ENCODE assay signal across 11 cellular contexts in genomic region chr15:67119238-67119846, GRCh38. TPM values are rescaled to one million over a fixed set of nuclear protein-coding genes. Genes with fewer than 3 reads are reported as not detected.
DNase-seq lines count a peak whose midpoint lies in the region; ATAC-seq and TF ChIP-seq lines count a peak whose summit lies in the region.
"Had no signal": no experiment of that assay in that cellular context is flagged by ENCODE, and none has a peak within 500 bp of the region (broad histone marks: within the 10 kb centered on the region; RNA-seq: fewer than 3 reads in every experiment).

No MANE protein-coding gene starts in this region.

- H3K4me3 ChIP-seq in heart left ventricle (no peak overlapping the region), ascending aorta (no peak overlapping the region), upper lobe of right lung (no peak overlapping the region)

- peaks cover 69 to 98% (median 95%) of the 10 kb centered on the region in 3 donors for H3K4me1 Mint-ChIP-seq in naive B cell

- WGBS in heart left ventricle, 4 donors, result 92 to 99% (median 98%) methylated on average over 6 of the region's 6 CpGs

- no peak for DNase-seq in heart left ventricle
- no peak for DNase-seq in cardiac septum (ENCODE audit: low spot score)
- DNase-seq in ascending aorta (ENCODE audit: low spot score in 2 of 2), result no peak
- no peak for DNase-seq in naive B cell
- no peak for DNase-seq in upper lobe of right lung
- DNase-seq in stimulated activated naive CD8-positive, alpha-beta T cell treated with anti-CD3 and anti-CD28 coated beads, Interleukin-15, Interleukin-2, amounts not matched to agents 100 U/mL and 50 U/mL, for 24 hours, result no peak
- no peak for DNase-seq in caudate nucleus (lab: John Stamatoyannopoulos, UW)
- no peak for DNase-seq in NCI-H82 treated with DMSO at 0.1 percent for 48 hours (lab: John Stamatoyannopoulos, UW; ENCODE audit: unreplicated experiment)
- DNase-seq: erythroblast, kidney glomerular epithelial cell had no signal

- peak overlapping the region in 5 of 6 donors; percentile 92 to 99 (median 98) for H3K27ac Mint-ChIP-seq in naive B cell

- TF ChIP-seq CTCF in heart left ventricle (IDR thresholded peaks at IDR 0.05) (no peak), ascending aorta (IDR thresholded peaks at IDR 0.05) (no peak), upper lobe of right lung (IDR thresholded peaks at IDR 0.05) (no peak)

- H3K4me1 ChIP-seq in heart left ventricle (peaks cover 18 to 98% (median 69%) of the 10 kb centered on the region in 12 donors), ascending aorta (peaks cover 20 to 73% of the 10 kb centered on the region in 2 donors), upper lobe of right lung (peaks cover 68% of the 10 kb centered on the region)

- H3K27me3 ChIP-seq in heart left ventricle (no peaks in the 10 kb centered on the region), ascending aorta (no peaks in the 10 kb centered on the region), upper lobe of right lung (no peaks in the 10 kb centered on the region)

- no peaks in the 10 kb centered on the region for H3K9me3 Mint-ChIP-seq in naive B cell

- H3K36me3 ChIP-seq in heart left ventricle, result no peaks in the 10 kb centered on the region
- H3K36me3 ChIP-seq in ascending aorta, result no peaks in the 10 kb centered on the region
- no peaks in the 10 kb centered on the region for H3K36me3 ChIP-seq in upper lobe of right lung

- intact Hi-C loops in heart left ventricle (cut with DNase I), result loop anchor here in 1 of 10 donors (5.0 kb wide), 1 partner anchor 52 kb away; the partner anchor contains the start of gene SMAD3
- intact Hi-C loops in cardiac septum (cut with DNase I), result no loop called here
- intact Hi-C loops in ascending aorta (cut with DNase I), result no loop called here
- intact Hi-C loops in upper lobe of right lung (cut with DNase I), result no loop called here

- peak overlapping the region; percentile 1 to 89 (median 36) for H3K4me3 Mint-ChIP-seq in naive B cell

- H3K27ac ChIP-seq in heart left ventricle (peak overlapping the region; percentile 80 to 93 (median 88)), ascending aorta (peak overlapping the region; percentile 81 to 92), upper lobe of right lung (peak overlapping the region; percentile 78), caudate nucleus (ENCODE audit: low read depth, low read length) (no peak overlapping the region)

- no peak for TF ChIP-seq POLR2A in heart left ventricle (IDR thresholded peaks at IDR 0.05)

- H3K9me3 ChIP-seq in heart left ventricle, result no peaks in the 10 kb centered on the region
- H3K9me3 ChIP-seq in ascending aorta, result no peaks in the 10 kb centered on the region
- no peaks in the 10 kb centered on the region for H3K9me3 ChIP-seq in upper lobe of right lung

- H3K27me3 Mint-ChIP-seq in naive B cell, result no peaks in the 10 kb centered on the region
- H3K27me3 Mint-ChIP-seq: progenitor cell of endocrine pancreas had no signal

- H3K36me3 Mint-ChIP-seq in naive B cell, result peaks cover 4 to 8% of the 10 kb centered on the region in 2 donors

- ATAC-seq in heart left ventricle (no peak), naive B cell (ENCODE audit: low read depth in 2 of 2) (no peak), upper lobe of right lung (no peak)
- ATAC-seq in stimulated activated naive CD8-positive, alpha-beta T cell treated with anti-CD3 and anti-CD28 coated beads, Interleukin-15, Interleukin-2, amounts not matched to agents 100 U/mL and 50 U/mL, for 24 hours, result no peak

RNA-seq across cellular contexts. Expression of gene SMAD3, which starts 53.9 kb away (rescaled TPM):
- total RNA-seq in heart left ventricle (10 to 100 TPM; 12.1 to 34.3 (median 16.3) TPM), cardiac septum (18.4 TPM), ascending aorta (89.3 TPM), upper lobe of right lung (31.6 TPM)
- polyA plus RNA-seq in heart left ventricle (1 to 10 TPM; 5.6 to 9.8 TPM), naive B cell (ENCODE audit: low read depth in 6 of 6) (10 to 100 TPM; 34.7 to 68.7 (median 38.0) TPM)
